In genomic region chr15:101439285-101439919, GRCh38 we compare ENCODE assay signal across 13 cellular contexts. TPM values are rescaled to one million over a fixed set of nuclear protein-coding genes. Genes with fewer than 3 reads are reported as not detected.
DNase-seq lines count a peak whose midpoint lies in the region; ATAC-seq, FAIRE-seq and TF ChIP-seq lines count a peak whose summit lies in the region.
"Had no signal": no experiment of that assay in that cellular context is flagged by ENCODE, and none has a peak within 500 bp of the region (broad histone marks: within the 10 kb centered on the region; RNA-seq: fewer than 3 reads in every experiment).

No MANE protein-coding gene starts in this region.

- H2AFZ ChIP-seq in astrocyte (ENCODE audit: low read depth, low read length): peak overlapping the region; percentile 35
- H2AFZ ChIP-seq in H9 (ENCODE audit: low read length): no peak overlapping the region

- H3K9me3 ChIP-seq in astrocyte (ENCODE audit: insufficient read depth, low read depth, low read length) (no peaks in the 10 kb centered on the region), right cardiac atrium (ENCODE audit: control insufficient read depth, low read length) (no peaks in the 10 kb centered on the region), skeletal muscle satellite cell (replicated peaks; ENCODE audit: low read length) (no peaks in the 10 kb centered on the region), H9 (ENCODE audit: control insufficient read depth, low read depth, low read length) (no peaks in the 10 kb centered on the region)

- no peak overlapping the region for H3K56ac ChIP-seq in H9 (ENCODE audit: insufficient read length, low read depth, low read length)

- DNase-seq in Caki2 (ENCODE audit: low read depth) (peak; percentile 42), astrocyte (ENCODE audit: low read depth) (peak; percentile 17), right cardiac atrium (peak in 1 of 3 donors; percentile 54), H9 (no peak), RKO (ENCODE audit: low spot score) (no peak)
- DNase-seq: activated T-cell treated with anti-CD3 and anti-CD28 coated beads, Interleukin-2, amount 50 U/mL, for 24 hours; DMS153; naive B cell; NCI-H1694; stimulated activated naive B cell treated with anti-CD40 and anti-IgM and Interleukin-4, amounts not matched to agents 10 μg/mL and 1 μg/mL and 100 μg/mL, for 72 hours had no signal

- H3K27ac Mint-ChIP-seq in astrocyte (ENCODE audit: unreplicated experiment) (no peak overlapping the region), H9 (no peak overlapping the region; a peak in 1 of 7 replicates)
- H3K27ac Mint-ChIP-seq: activated T-cell treated with anti-CD3 and anti-CD28 coated beads, Interleukin-2, amount 50 U/mL, for 24 hours; stimulated activated naive B cell treated with anti-CD40 and anti-IgM and Interleukin-4, amounts not matched to agents 10 μg/mL and 1 μg/mL and 100 μg/mL, for 72 hours had no signal

- no peak overlapping the region for H3T11ph ChIP-seq in H9 (ENCODE audit: low read length)

- H3K27me3 ChIP-seq in astrocyte (ENCODE audit: insufficient read depth, low read length) (peaks cover 2% of the 10 kb centered on the region), right cardiac atrium (ENCODE audit: control insufficient read depth, insufficient read depth) (no peaks in the 10 kb centered on the region), skeletal muscle satellite cell (ENCODE audit: control insufficient read depth, insufficient read depth, low read length) (peaks cover 26% of the 10 kb centered on the region), H9 (ENCODE audit: insufficient read depth, low read length) (no peaks in the 10 kb centered on the region)

- H3K36me3 Mint-ChIP-seq in astrocyte (ENCODE audit: low read depth, unreplicated experiment) (peaks cover 2% of the 10 kb centered on the region), H9 (ENCODE audit: insufficient read depth in 1 of 3, low read depth in 3 of 3) (no peaks in the 10 kb centered on the region; a peak in 1 of 7 replicates)
- H3K36me3 Mint-ChIP-seq: naive B cell; stimulated activated naive B cell treated with anti-CD40 and anti-IgM and Interleukin-4, amounts not matched to agents 10 μg/mL and 1 μg/mL and 100 μg/mL, for 72 hours had no signal

- no peak overlapping the region for H4K91ac ChIP-seq in H9 (ENCODE audit: insufficient read length, low read depth, low read length)

- H3K14ac ChIP-seq in H9 (ENCODE audit: insufficient read depth, low read length): no peak overlapping the region

- H3K23ac ChIP-seq in H9 (ENCODE audit: insufficient read length, low read depth, low read length): no peak overlapping the region

- H3K18ac ChIP-seq in H9 (ENCODE audit: insufficient read length, low read depth, low read length): no peak overlapping the region

- H3K27ac ChIP-seq in astrocyte (ENCODE audit: low read depth, low read length) (no peak overlapping the region), right cardiac atrium (ENCODE audit: low read length) (peak overlapping the region; percentile 69), H9 (ENCODE audit: insufficient read length, low read depth, low read length) (no peak overlapping the region)

- H3K4me1 ChIP-seq in astrocyte (ENCODE audit: insufficient read depth, low read length) (peaks cover 4% of the 10 kb centered on the region), right cardiac atrium (ENCODE audit: control insufficient read depth, insufficient read depth, low read length) (peaks cover 1% of the 10 kb centered on the region), skeletal muscle satellite cell (ENCODE audit: control insufficient read depth, insufficient read depth, low read length) (peaks cover 12% of the 10 kb centered on the region), H9 (ENCODE audit: insufficient read depth, low read length) (peaks cover 3% of the 10 kb centered on the region; the same call in 1 of the 2 replicates)

- H3K23me2 ChIP-seq in H9 (ENCODE audit: insufficient read length, low read depth, low read length, poor library complexity, severe bottlenecking): no peaks in the 10 kb centered on the region

- H2BK20ac ChIP-seq in H9 (ENCODE audit: low read depth, low read length, poor library complexity, severe bottlenecking): no peak overlapping the region

- no peak overlapping the region for H2BK120ac ChIP-seq in H9 (ENCODE audit: low read depth, low read length, poor library complexity, severe bottlenecking)

- no peak for TF ChIP-seq CTCF in astrocyte (IDR thresholded peaks at IDR 0.05; ENCODE audit: insufficient read depth, low read depth, low read length)
- no peak for TF ChIP-seq CTCF in H9 (conservative IDR thresholded peaks at IDR 0.05)

- H3K4me2 ChIP-seq in astrocyte (ENCODE audit: low read length) (peak overlapping the region; percentile 68), skeletal muscle satellite cell (ENCODE audit: low read length) (peak overlapping the region; percentile 64), H9 (ENCODE audit: insufficient read depth, insufficient read length, low read length) (no peak overlapping the region)

- in situ Hi-C loops in Caki2 (cut with HindIII; ENCODE audit: low pct_unique_long_range_greater_than_20kb, low sequenced_read_pairs): no loop called here

- no peak overlapping the region for H2BK12ac ChIP-seq in H9 (ENCODE audit: insufficient read length, low read depth, low read length)

- H3K4me3 ChIP-seq in astrocyte (ENCODE audit: insufficient read depth, low read depth, low read length): no peak overlapping the region
- no peak overlapping the region for H3K4me3 ChIP-seq in right cardiac atrium (ENCODE audit: low read length)
- H3K4me3 ChIP-seq in skeletal muscle satellite cell (ENCODE audit: low read length): peak overlapping the region; percentile 41

- H3K79me1 ChIP-seq in H9 (ENCODE audit: insufficient read depth, low read depth, low read length, poor library complexity, severe bottlenecking): no peaks in the 10 kb centered on the region

- no peak overlapping the region for H4K5ac ChIP-seq in H9 (ENCODE audit: insufficient read length, low read depth, low read length)

- no peak overlapping the region for H3K4me3 Mint-ChIP-seq in astrocyte (ENCODE audit: unreplicated experiment)
- H3K4me3 Mint-ChIP-seq in H9: no peak overlapping the region
- H3K4me3 Mint-ChIP-seq: activated T-cell treated with anti-CD3 and anti-CD28 coated beads, Interleukin-2, amount 50 U/mL, for 24 hours; stimulated activated naive B cell treated with anti-CD40 and anti-IgM and Interleukin-4, amounts not matched to agents 10 μg/mL and 1 μg/mL and 100 μg/mL, for 72 hours had no signal

- no peak overlapping the region for H3K9ac ChIP-seq in astrocyte (ENCODE audit: low read length)
- H3K9ac ChIP-seq in skeletal muscle satellite cell (ENCODE audit: low read depth, low read length): no peak overlapping the region
- H3K9ac ChIP-seq in H9 (ENCODE audit: extremely low read depth, insufficient read length, low read length): no peak overlapping the region

- H3K4me1 Mint-ChIP-seq in astrocyte (ENCODE audit: low read depth, unreplicated experiment) (no peaks in the 10 kb centered on the region), H9 (peaks cover 21 to 42% of the 10 kb centered on the region in 2 experiments)
- H3K4me1 Mint-ChIP-seq: stimulated activated naive B cell treated with anti-CD40 and anti-IgM and Interleukin-4, amounts not matched to agents 10 μg/mL and 1 μg/mL and 100 μg/mL, for 72 hours had no signal

- no peak overlapping the region for H4K8ac ChIP-seq in H9 (replicated peaks; ENCODE audit: insufficient read length, low read depth, low read length)

- H3K9me3 Mint-ChIP-seq in astrocyte (ENCODE audit: unreplicated experiment) (no peaks in the 10 kb centered on the region), H9 (no peaks in the 10 kb centered on the region; a peak in 1 of 5 replicates)
- H3K9me3 Mint-ChIP-seq: activated T-cell treated with anti-CD3 and anti-CD28 coated beads, Interleukin-2, amount 50 U/mL, for 24 hours; stimulated activated naive B cell treated with anti-CD40 and anti-IgM and Interleukin-4, amounts not matched to agents 10 μg/mL and 1 μg/mL and 100 μg/mL, for 72 hours had no signal

- intact Hi-C loops in right cardiac atrium (cut with DNase I): no loop called here

- H3K79me2 ChIP-seq in astrocyte (ENCODE audit: insufficient read depth, low read length) (no peaks in the 10 kb centered on the region), H9 (ENCODE audit: insufficient read depth, low read length) (no peaks in the 10 kb centered on the region)

- H3K4ac ChIP-seq in H9 (ENCODE audit: low read depth, low read length): no peak overlapping the region

- H3K27me3 Mint-ChIP-seq in astrocyte (ENCODE audit: low read depth, unreplicated experiment): peaks cover 25% of the 10 kb centered on the region
- H3K27me3 Mint-ChIP-seq in H9 (ENCODE audit: low read depth): peaks cover 20% of the 10 kb centered on the region

- H4K20me1 ChIP-seq in astrocyte (ENCODE audit: insufficient read depth, low read length) (no peaks in the 10 kb centered on the region), H9 (ENCODE audit: control insufficient read depth, insufficient read depth, insufficient read length) (no peaks in the 10 kb centered on the region)

- FAIRE-seq in astrocyte (lab: Jason Lieb, UNC): no peak

- H2BK5ac ChIP-seq in H9 (ENCODE audit: insufficient read length, low read length): no peak overlapping the region

- ATAC-seq in right cardiac atrium (peak; percentile 76 to 77), GM18502 (IDR thresholded peaks at IDR 0.05; ENCODE audit: poor library complexity, unreplicated experiment) (no peak), HG02678 (IDR thresholded peaks at IDR 0.05; ENCODE audit: unreplicated experiment) (no peak)
- ATAC-seq: stimulated activated naive B cell treated with anti-CD40 and anti-IgM and Interleukin-4, amounts not matched to agents 10 μg/mL and 1 μg/mL and 100 μg/mL, for 72 hours had no signal

- 56% methylated on average over 8 of the region's 8 CpGs for WGBS in right cardiac atrium
- WGBS in H9 (ENCODE audit: extremely low coverage, insufficient read length, low lambda C conversion rate): no CpG with 5 or more reads among the region's 8 CpGs

- H2BK15ac ChIP-seq in H9 (ENCODE audit: low read depth, low read length): no peak overlapping the region

- H2AK5ac ChIP-seq in H9 (ENCODE audit: insufficient read length, low read length): no peak overlapping the region

- H3K36me3 ChIP-seq in astrocyte (ENCODE audit: insufficient read depth, low read length): no peaks in the 10 kb centered on the region
- no peaks in the 10 kb centered on the region for H3K36me3 ChIP-seq in skeletal muscle satellite cell (ENCODE audit: insufficient read depth, low read length)

RNA-seq across cellular contexts. Expression of gene PCSK6, which starts 50.1 kb away (rescaled TPM):
- total RNA-seq in Caki2 (2014; rRNA removed; shearing (Covaris generic); ENCODE audit: low replicate concordance): 5.5 and 9.4 TPM in 2 replicates
- total RNA-seq in astrocyte (0.36 and 1.3 TPM in 2 replicates), right cardiac atrium (10 to 100 TPM; 13.4 to 21.4 (median 17.1) TPM), H9 (2021) (3.4 and 4.0 TPM in 2 replicates)
- 7.7 TPM for polyA plus RNA-seq in right cardiac atrium
- total RNA-seq in skeletal muscle satellite cell (2012; rRNA removed): 0.44 and 2.0 TPM in 2 replicates

Comparison
In these comparisons a context has a peak if more than half of its experiments do, and no peak if none do; other contexts are left out.
1. DNase-seq: peak in Caki2 (single experiment) and astrocyte (single experiment); none in H9 (single experiment) and RKO (single experiment).
2. ATAC-seq: peak in right cardiac atrium (2 of 2); none in GM18502 (single experiment) and HG02678 (single experiment).